ENCODE assay signal across 10 cellular contexts in the genomic region with DNA sequence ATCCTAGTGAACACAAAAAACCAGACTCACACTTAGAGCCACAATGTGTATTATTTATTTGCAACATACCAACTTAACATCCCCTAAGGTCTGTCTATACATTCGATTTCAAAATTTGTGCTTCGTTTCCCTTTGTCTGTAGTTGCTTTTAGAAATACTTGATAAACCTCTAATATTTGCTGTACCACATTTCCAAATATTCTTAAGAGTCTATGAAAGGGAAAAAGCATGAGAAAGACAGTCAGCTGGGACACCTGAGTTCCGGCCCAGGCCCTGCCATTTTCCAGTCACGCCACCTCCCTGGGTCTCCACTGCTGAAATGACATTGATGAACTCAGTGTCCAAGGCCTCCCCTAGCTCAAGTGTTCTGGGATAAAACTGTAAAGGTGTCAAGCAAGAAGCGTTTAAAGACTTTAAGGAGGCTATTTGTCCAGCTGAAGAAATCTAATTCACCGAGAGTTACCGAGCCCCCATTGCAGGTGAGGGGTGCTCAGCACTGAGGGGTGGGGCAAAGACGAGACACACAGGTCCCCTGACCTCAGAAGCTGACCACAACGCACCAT. TPM values are rescaled to one million over a fixed set of nuclear protein-coding genes. Genes with fewer than 3 reads are reported as not detected.
DNase-seq lines count a peak whose midpoint lies in the region; ATAC-seq and TF ChIP-seq lines count a peak whose summit lies in the region.
"Had no signal": no experiment of that assay in that cellular context is flagged by ENCODE, and none has a peak within 500 bp of the region (broad histone marks: within the 10 kb centered on the region; RNA-seq: fewer than 3 reads in every experiment).

No MANE protein-coding gene starts in this region.

- H3K36me3 ChIP-seq in DOHH2 (ENCODE audit: control insufficient read depth, low read length) (peaks cover 6% of the 10 kb centered on the region; the same call in 1 of the 2 replicates), neutrophil (no peaks in the 10 kb centered on the region)
- H3K36me3 ChIP-seq: adrenal gland had no signal

- H3K27ac ChIP-seq in DOHH2 (ENCODE audit: low read depth, low read length) (peak overlapping the region; percentile 100), neutrophil (peak overlapping the region; percentile 35)

- no peaks in the 10 kb centered on the region for H4K20me1 ChIP-seq in DOHH2 (ENCODE audit: control insufficient read depth, insufficient read depth, low read depth, low read length)

- POLR2A ChIA-PET in activated naive CD8-positive, alpha-beta T cell treated with anti-CD3 and anti-CD28 coated beads, Interleukin-2, amount 10 ng/mL, durations not matched to agents 7 days and 5 days (lab: Charles Lee): interaction anchor here (0.6 to 2.4 kb wide), 5 partner anchors 26 to 306 kb away, joined by 3 to 14 read pairs (median 4); a partner anchor contains a TSS

- peaks cover 26% of the 10 kb centered on the region for H3K27me3 Mint-ChIP-seq in activated naive CD8-positive, alpha-beta T cell treated with anti-CD3 and anti-CD28 coated beads, Interleukin-2, amount 10 ng/mL, durations not matched to agents 7 days and 5 days

- no peak for DNase-seq in Jurkat, Clone E6-1 (ENCODE audit: low read depth, low spot score)
- no peak for DNase-seq in activated naive CD8-positive, alpha-beta T cell treated with anti-CD3 and anti-CD28 coated beads, Interleukin-2, amount 10 ng/mL, durations not matched to agents 7 days and 5 days
- DNase-seq in effector CD4-positive, alpha-beta T cell: no peak
- DNase-seq in stimulated activated CD4-positive, alpha-beta T cell treated with anti-CD3 and anti-CD28 coated beads, Interleukin-2, amount 100 ng/mL, for 24 hours: no peak
- no peak for DNase-seq in NCI-H1105 (lab: John Stamatoyannopoulos, UW)
- DNase-seq: nephron progenitor cell had no signal

- peaks cover 86% of the 10 kb centered on the region for H3K4me1 ChIP-seq in DOHH2 (ENCODE audit: control insufficient read depth, low read length)
- H3K4me1 ChIP-seq in neutrophil (ENCODE audit: control insufficient read depth in 1 of 2, insufficient read depth in 1 of 2, low read depth in 1 of 2, low read length in 1 of 2): peaks cover 16 to 17% of the 10 kb centered on the region in 2 experiments
- H3K4me1 ChIP-seq: adrenal gland had no signal

- H3K4me3 Mint-ChIP-seq in activated naive CD8-positive, alpha-beta T cell treated with anti-CD3 and anti-CD28 coated beads, Interleukin-2, amount 10 ng/mL, durations not matched to agents 7 days and 5 days: peak overlapping the region; percentile 60
- H3K4me3 Mint-ChIP-seq: nephron progenitor cell had no signal

- H3K27ac Mint-ChIP-seq in activated naive CD8-positive, alpha-beta T cell treated with anti-CD3 and anti-CD28 coated beads, Interleukin-2, amount 10 ng/mL, durations not matched to agents 7 days and 5 days: peak overlapping the region; percentile 91
- H3K27ac Mint-ChIP-seq: nephron progenitor cell had no signal

- no peak for ATAC-seq in activated naive CD8-positive, alpha-beta T cell treated with anti-CD3 and anti-CD28 coated beads, Interleukin-2, amount 10 ng/mL, durations not matched to agents 7 days and 5 days (ENCODE audit: low read depth)
- no peak for ATAC-seq in HG02840 (IDR thresholded peaks at IDR 0.05; ENCODE audit: low FRiP score, unreplicated experiment)

- peak overlapping the region; percentile 74 for H3K4me3 ChIP-seq in DOHH2 (ENCODE audit: low read length)
- peak overlapping the region; percentile 27 for H3K4me3 ChIP-seq in Jurkat, Clone E6-1 (ENCODE audit: low read length)
- H3K4me3 ChIP-seq in neutrophil (ENCODE audit: low read depth in 1 of 2, low read length in 1 of 2): peak overlapping the region in 1 of 2 experiments; percentile 7

- no peaks in the 10 kb centered on the region for H3K9me3 ChIP-seq in DOHH2 (ENCODE audit: control insufficient read depth, insufficient read depth, low read length)
- no peaks in the 10 kb centered on the region for H3K9me3 ChIP-seq in neutrophil
- H3K9me3 ChIP-seq: adrenal gland had no signal

- H3K27me3 ChIP-seq in DOHH2 (ENCODE audit: control insufficient read depth, low read length): no peaks in the 10 kb centered on the region
- peaks cover 6% of the 10 kb centered on the region for H3K27me3 ChIP-seq in neutrophil
- H3K27me3 ChIP-seq: adrenal gland had no signal

- no peaks in the 10 kb centered on the region for H3K9me2 ChIP-seq in DOHH2 (replicated peaks; ENCODE audit: control insufficient read depth, low read length)

- peaks cover 31% of the 10 kb centered on the region for H3K4me1 Mint-ChIP-seq in activated naive CD8-positive, alpha-beta T cell treated with anti-CD3 and anti-CD28 coated beads, Interleukin-2, amount 10 ng/mL, durations not matched to agents 7 days and 5 days

- TF ChIP-seq CTCF in DOHH2 (IDR thresholded peaks at IDR 0.05; ENCODE audit: low read depth, low read length, poor library complexity, severe bottlenecking): no peak
- no peak for TF ChIP-seq CTCF in neutrophil (IDR thresholded peaks at IDR 0.05)

- peak overlapping the region; percentile 99 for H3K4me2 ChIP-seq in DOHH2 (ENCODE audit: low read length)

- peaks cover 5% of the 10 kb centered on the region for H3K79me2 ChIP-seq in DOHH2 (ENCODE audit: control insufficient read depth, low read length)

- H3K36me3 Mint-ChIP-seq in activated naive CD8-positive, alpha-beta T cell treated with anti-CD3 and anti-CD28 coated beads, Interleukin-2, amount 10 ng/mL, durations not matched to agents 7 days and 5 days: no peaks in the 10 kb centered on the region

- peaks cover 39% of the 10 kb centered on the region for H3F3A ChIP-seq in DOHH2 (ENCODE audit: control insufficient read depth, insufficient read depth)

- no peaks in the 10 kb centered on the region for H3K9me3 Mint-ChIP-seq in activated naive CD8-positive, alpha-beta T cell treated with anti-CD3 and anti-CD28 coated beads, Interleukin-2, amount 10 ng/mL, durations not matched to agents 7 days and 5 days
- H3K9me3 Mint-ChIP-seq: nephron progenitor cell had no signal

RNA-seq across cellular contexts. Expression of a gene that starts 26.6 kb away (rescaled TPM):
- not detected for polyA plus RNA-seq in Jurkat, Clone E6-1 (2012; ENCODE audit: insufficient read depth, insufficient read length)
- under 1 TPM; 0.45 to 0.75 TPM for total RNA-seq in activated naive CD8-positive, alpha-beta T cell treated with anti-CD3 and anti-CD28 coated beads, Interleukin-2, amount 10 ng/mL, durations not matched to agents 7 days and 5 days

RNA-seq across cellular contexts. Expression of a gene that starts 41.7 kb away (rescaled TPM):
- polyA plus RNA-seq in Jurkat, Clone E6-1 (2012; ENCODE audit: insufficient read depth, insufficient read length): not detected
- total RNA-seq in activated naive CD8-positive, alpha-beta T cell treated with anti-CD3 and anti-CD28 coated beads, Interleukin-2, amount 10 ng/mL, durations not matched to agents 7 days and 5 days: not detected
- total RNA-seq: adrenal gland had no signal
- polyA plus RNA-seq: adrenal gland had no signal
